ENCODE assay signal across 22 cellular contexts in the genomic region with DNA sequence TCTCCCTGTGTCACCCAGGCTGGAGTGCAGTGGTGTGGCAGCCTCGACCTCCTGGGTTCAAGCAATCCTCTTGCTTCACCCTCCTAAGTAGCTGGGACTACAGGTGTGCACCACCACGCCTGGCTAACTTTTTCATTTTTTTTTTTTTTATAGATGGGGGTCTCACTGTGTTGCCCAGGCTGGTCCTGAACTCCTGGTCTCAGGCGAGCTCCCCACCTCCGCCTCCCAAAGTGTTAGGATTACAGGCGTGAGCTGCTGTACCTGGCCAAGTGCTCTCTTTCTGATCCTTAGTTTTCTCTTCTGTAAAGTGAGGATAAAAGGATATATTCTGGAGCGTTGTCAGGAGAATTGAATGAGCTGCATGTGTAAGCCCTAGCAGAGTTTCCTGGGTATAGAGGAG.
"Had no signal": no experiment of that assay in that cellular context is flagged by ENCODE, and none has a peak within 500 bp of the region (broad histone marks: within the 10 kb centered on the region; RNA-seq: fewer than 3 reads in every experiment).

No MANE protein-coding gene starts in this region.

- H3K27ac ChIP-seq: breast epithelium, SJSA1 had no signal

- H3K27me3 Mint-ChIP-seq: activated CD4-positive, alpha-beta T cell treated with anti-CD3 and anti-CD28 coated beads, Interleukin-2, amount 10 ng/mL, durations not matched to agents 7 days and 5 days; activated CD8-positive, alpha-beta T cell treated with anti-CD3 and anti-CD28 coated beads for 36 hours; activated naive CD4-positive, alpha-beta T cell treated with anti-CD3 and anti-CD28 coated beads, Interleukin-2, amount 50 U/mL, for 24 hours had no signal

- H3K27ac Mint-ChIP-seq: activated CD4-positive, alpha-beta T cell treated with anti-CD3 and anti-CD28 coated beads, Interleukin-2, amount 10 ng/mL, durations not matched to agents 7 days and 5 days; activated CD8-positive, alpha-beta T cell treated with anti-CD3 and anti-CD28 coated beads for 36 hours; activated naive CD4-positive, alpha-beta T cell treated with anti-CD3 and anti-CD28 coated beads, Interleukin-2, amount 50 U/mL, for 24 hours; activated T-cell treated with anti-CD3 and anti-CD28 coated beads, Interleukin-2, amount 50 U/mL, for 72 hours; activated T-helper 2 cell treated with anti-CD3 and anti-CD28 coated beads, Interferon-gamma antibody, Interleukin-2, Interleukin-4, amounts not matched to agents 10 μg/mL and 5 μg/mL and 100 μg/mL, durations not matched to agents 14 hours and 24 hours and 36 hours had no signal

- H3K4me1 ChIP-seq: breast epithelium had no signal

- H3K9me3 ChIP-seq: breast epithelium, SJSA1 had no signal

- H3K36me3 ChIP-seq: breast epithelium, SJSA1 had no signal

- ATAC-seq: activated CD8-positive, alpha-beta T cell treated with anti-CD3 and anti-CD28 coated beads for 36 hours; activated T-cell treated with anti-CD3 and anti-CD28 coated beads, Interleukin-2, amount 50 U/mL, for 72 hours; PC-3; SK-N-SH treated with all-trans-retinoic acid at 6 μM for 48 hours had no signal

- H3K4me3 ChIP-seq: breast epithelium, K562, SJSA1 had no signal

- H3K27me3 ChIP-seq: breast epithelium, SJSA1 had no signal

- DNase-seq: activated CD4-positive, alpha-beta T cell treated with anti-CD3 and anti-CD28 coated beads, Interleukin-2, amount 10 ng/mL, durations not matched to agents 7 days and 5 days; activated CD8-positive, alpha-beta memory T cell treated with anti-CD3 and anti-CD28 coated beads, Interleukin-2, amount 50 U/mL, for 4 hours; activated CD8-positive, alpha-beta T cell treated with anti-CD3 and anti-CD28 coated beads for 36 hours; activated T-cell treated with anti-CD3 and anti-CD28 coated beads, Interleukin-2, amount 50 U/mL, for 72 hours; central memory CD4-positive, alpha-beta T cell; Kasumi-1; NCI-H1092; NCI-H1417 treated with DMSO at 0.1 percent for 48 hours; NCI-H1694 treated with DMSO at 0.1 percent for 48 hours; NCI-H2029 treated with DMSO at 0.1 percent for 48 hours; NCI-H510A treated with DMSO at 0.1 percent for 48 hours; NCI-H69; NK-92 treated with Interleukin-12 subunit alpha and Interleukin-12 subunit beta, amount 100 ng/mL, for 24 hours; PC-3; SHP77; SW 1271 had no signal

- H3K4me3 Mint-ChIP-seq: activated CD4-positive, alpha-beta T cell treated with anti-CD3 and anti-CD28 coated beads, Interleukin-2, amount 10 ng/mL, durations not matched to agents 7 days and 5 days; activated CD8-positive, alpha-beta T cell treated with anti-CD3 and anti-CD28 coated beads for 36 hours; activated naive CD4-positive, alpha-beta T cell treated with anti-CD3 and anti-CD28 coated beads, Interleukin-2, amount 50 U/mL, for 24 hours; activated T-cell treated with anti-CD3 and anti-CD28 coated beads, Interleukin-2, amount 50 U/mL, for 72 hours had no signal

- H3K9me3 Mint-ChIP-seq: activated CD4-positive, alpha-beta T cell treated with anti-CD3 and anti-CD28 coated beads, Interleukin-2, amount 10 ng/mL, durations not matched to agents 7 days and 5 days; activated CD8-positive, alpha-beta T cell treated with anti-CD3 and anti-CD28 coated beads for 36 hours; activated naive CD4-positive, alpha-beta T cell treated with anti-CD3 and anti-CD28 coated beads, Interleukin-2, amount 50 U/mL, for 24 hours; activated T-cell treated with anti-CD3 and anti-CD28 coated beads, Interleukin-2, amount 50 U/mL, for 72 hours; activated T-helper 2 cell treated with anti-CD3 and anti-CD28 coated beads, Interferon-gamma antibody, Interleukin-2, Interleukin-4, amounts not matched to agents 10 μg/mL and 5 μg/mL and 100 μg/mL, durations not matched to agents 14 hours and 24 hours and 36 hours had no signal
